In genomic region chr1:159211331-159212136, GRCh38 we compare ENCODE assay signal across 8 cellular contexts. TPM values are rescaled to one million over a fixed set of nuclear protein-coding genes. Genes with fewer than 3 reads are reported as not detected.
DNase-seq lines count a peak whose midpoint lies in the region; ATAC-seq and TF ChIP-seq lines count a peak whose summit lies in the region.

No MANE protein-coding gene starts in this region.

- no peaks in the 10 kb centered on the region for H3K79me2 ChIP-seq in neural progenitor cell (ENCODE audit: low read depth)

- H3K27ac ChIP-seq in endodermal cell (ENCODE audit: low read depth, low read length): no peak overlapping the region
- H3K27ac ChIP-seq in neural progenitor cell: no peak overlapping the region

- no peak overlapping the region for H3K4me2 ChIP-seq in neural progenitor cell

- H4K20me1 ChIP-seq in neural progenitor cell (ENCODE audit: low read depth): no peaks in the 10 kb centered on the region

- no peaks in the 10 kb centered on the region for H3K36me3 ChIP-seq in endodermal cell (ENCODE audit: control insufficient read depth, insufficient read depth, low read length)
- no peaks in the 10 kb centered on the region for H3K36me3 ChIP-seq in neural progenitor cell

- ATAC-seq in HG03159 (IDR thresholded peaks at IDR 0.05; ENCODE audit: unreplicated experiment) (no peak), GM19397 (IDR thresholded peaks at IDR 0.05; ENCODE audit: unreplicated experiment) (no peak)

- H3K9me3 Mint-ChIP-seq in endodermal cell (no peaks in the 10 kb centered on the region), neural progenitor cell (no peaks in the 10 kb centered on the region)

- 45 to 74% methylated on average over 5 to 10 of the region's 11 CpGs for WGBS in endodermal cell (ENCODE audit: insufficient coverage in 1 of 2, insufficient read length in 1 of 2), 2 experiments

- H3K27me3 ChIP-seq in endodermal cell (ENCODE audit: control insufficient read depth, insufficient read depth, low read length, poor library complexity, severe bottlenecking): peaks cover 38% of the 10 kb centered on the region
- peaks cover 44% of the 10 kb centered on the region for H3K27me3 ChIP-seq in neural progenitor cell

- H3K9me3 ChIP-seq in endodermal cell (ENCODE audit: control insufficient read depth, low read length): no peaks in the 10 kb centered on the region
- H3K9me3 ChIP-seq in neural progenitor cell (ENCODE audit: low read depth): no peaks in the 10 kb centered on the region

- H3K4me3 ChIP-seq in NB4 (ENCODE audit: low read depth, low read length) (no peak overlapping the region), endodermal cell (ENCODE audit: low read length) (no peak overlapping the region), neural progenitor cell (no peak overlapping the region)

- H3K27me3 Mint-ChIP-seq in endodermal cell (ENCODE audit: insufficient read depth): peaks cover 23% of the 10 kb centered on the region
- peaks cover 28% of the 10 kb centered on the region for H3K27me3 Mint-ChIP-seq in neural progenitor cell (ENCODE audit: insufficient read depth, low read depth)

- H3K4me1 Mint-ChIP-seq in endodermal cell (peaks cover 2% of the 10 kb centered on the region), neural progenitor cell (peaks cover 16% of the 10 kb centered on the region)

- no peaks in the 10 kb centered on the region for H3K36me3 Mint-ChIP-seq in endodermal cell (ENCODE audit: low read depth)
- H3K36me3 Mint-ChIP-seq in neural progenitor cell: no peaks in the 10 kb centered on the region

- no peak overlapping the region for H2AFZ ChIP-seq in neural progenitor cell (replicated peaks)

- H3K4me1 ChIP-seq in endodermal cell (ENCODE audit: control insufficient read depth, insufficient read depth, low read length) (no peaks in the 10 kb centered on the region), neural progenitor cell (peaks cover 20% of the 10 kb centered on the region)

- H3K27ac Mint-ChIP-seq in endodermal cell (no peak overlapping the region), neural progenitor cell (no peak overlapping the region)

- H3K4me3 Mint-ChIP-seq in endodermal cell (no peak overlapping the region), neural progenitor cell (no peak overlapping the region)

- TF ChIP-seq CTCF in NB4 (IDR thresholded peaks at IDR 0.05; ENCODE audit: low read depth, low read length) (peak; percentile 79), endodermal cell (conservative IDR thresholded peaks at IDR 0.05) (peak; percentile 93), neural progenitor cell (IDR thresholded peaks at IDR 0.05) (peak; percentile 99)

- H3F3A ChIP-seq in neural progenitor cell (ENCODE audit: low read depth): no peaks in the 10 kb centered on the region

- no peak for TF ChIP-seq POLR2A in NB4 (IDR thresholded peaks at IDR 0.05; ENCODE audit: extremely low read depth, insufficient read length)

- H3K9ac ChIP-seq in endodermal cell (ENCODE audit: extremely low read depth, low read length, poor library complexity, severe bottlenecking): no peak overlapping the region
- H3K9ac ChIP-seq in neural progenitor cell: no peak overlapping the region

- DNase-seq in NCI-H524 (lab: John Stamatoyannopoulos, UW): peak; percentile 22 to 53
- no peak for DNase-seq in NCI-H524 treated with DMSO at 0.1 percent for 48 hours (lab: John Stamatoyannopoulos, UW)
- peak; percentile 48 for DNase-seq in NB4 (ENCODE audit: low read depth)
- DNase-seq in activated CD4-positive, alpha-beta T cell treated with anti-CD3 and anti-CD28 coated beads for 4 hours: peak; percentile 16 to 48
- peak; percentile 88 for DNase-seq in endodermal cell
- peak; percentile 73 for DNase-seq in neural progenitor cell (ENCODE audit: low spot score)

RNA-seq across cellular contexts. Expression of gene ACKR1, which starts 6.9 kb away (rescaled TPM):
- total RNA-seq in endodermal cell (not detected), neural progenitor cell (ENCODE audit: low replicate concordance) (0.74 TPM in 1 of 2 replicates, not detected in the other)
- polyA plus RNA-seq in endodermal cell (2013, experiment 1 of 2): 1.6 TPM
- 1.3 TPM for polyA plus RNA-seq in endodermal cell (2013, experiment 2 of 2)

RNA-seq across cellular contexts. Expression of gene CADM3, which starts 40.1 kb away (rescaled TPM):
- total RNA-seq in endodermal cell (1 to 10 TPM; 2.4 to 4.0 TPM), neural progenitor cell (ENCODE audit: low replicate concordance) (6.9 and 15.3 TPM in 2 replicates)
- 19.1 TPM for polyA plus RNA-seq in endodermal cell (2013, experiment 1 of 2)
- 14.9 TPM for polyA plus RNA-seq in endodermal cell (2013, experiment 2 of 2)
